In the genomic region with DNA sequence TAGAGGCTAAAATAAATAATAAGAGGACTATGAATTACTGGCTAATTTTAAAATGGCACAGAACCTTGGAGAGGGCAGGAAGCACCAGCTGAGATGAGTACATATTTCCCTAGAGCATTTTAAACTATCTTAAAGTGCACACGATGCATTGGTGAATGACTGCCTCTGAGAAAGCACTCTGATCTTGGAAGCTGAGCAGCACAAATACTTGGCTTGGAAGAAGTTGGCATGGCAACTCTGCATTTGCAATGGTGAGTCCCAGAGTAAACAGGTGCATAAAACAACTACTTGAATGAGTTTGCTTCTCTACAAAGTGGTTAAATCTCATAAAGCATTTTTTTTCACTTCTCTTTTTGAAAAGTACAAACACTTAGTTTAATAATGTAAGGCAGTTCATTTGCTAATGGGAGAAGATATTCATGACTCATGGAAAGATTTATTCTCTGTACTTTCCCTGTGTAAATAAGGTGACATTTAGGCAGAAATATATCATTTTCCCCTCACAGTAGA, we compare ENCODE assay signal across 1 cellular context.
TF ChIP-seq lines count a peak whose summit lies in the region.

No MANE protein-coding gene starts in this region.

TF ChIP-seq in WTC11, 78 proteins besides CTCF, POLR2A, EP300 and RAD21 (continued from another document):
- TF ChIP-seq, protein P1, sequence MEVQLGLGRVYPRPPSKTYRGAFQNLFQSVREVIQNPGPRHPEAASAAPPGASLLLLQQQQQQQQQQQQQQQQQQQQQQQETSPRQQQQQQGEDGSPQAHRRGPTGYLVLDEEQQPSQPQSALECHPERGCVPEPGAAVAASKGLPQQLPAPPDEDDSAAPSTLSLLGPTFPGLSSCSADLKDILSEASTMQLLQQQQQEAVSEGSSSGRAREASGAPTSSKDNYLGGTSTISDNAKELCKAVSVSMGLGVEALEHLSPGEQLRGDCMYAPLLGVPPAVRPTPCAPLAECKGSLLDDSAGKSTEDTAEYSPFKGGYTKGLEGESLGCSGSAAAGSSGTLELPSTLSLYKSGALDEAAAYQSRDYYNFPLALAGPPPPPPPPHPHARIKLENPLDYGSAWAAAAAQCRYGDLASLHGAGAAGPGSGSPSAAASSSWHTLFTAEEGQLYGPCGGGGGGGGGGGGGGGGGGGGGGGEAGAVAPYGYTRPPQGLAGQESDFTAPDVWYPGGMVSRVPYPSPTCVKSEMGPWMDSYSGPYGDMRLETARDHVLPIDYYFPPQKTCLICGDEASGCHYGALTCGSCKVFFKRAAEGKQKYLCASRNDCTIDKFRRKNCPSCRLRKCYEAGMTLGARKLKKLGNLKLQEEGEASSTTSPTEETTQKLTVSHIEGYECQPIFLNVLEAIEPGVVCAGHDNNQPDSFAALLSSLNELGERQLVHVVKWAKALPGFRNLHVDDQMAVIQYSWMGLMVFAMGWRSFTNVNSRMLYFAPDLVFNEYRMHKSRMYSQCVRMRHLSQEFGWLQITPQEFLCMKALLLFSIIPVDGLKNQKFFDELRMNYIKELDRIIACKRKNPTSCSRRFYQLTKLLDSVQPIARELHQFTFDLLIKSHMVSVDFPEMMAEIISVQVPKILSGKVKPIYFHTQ (CRISPR knock-in tag; IDR thresholded peaks at IDR 0.05): no peak
- no peak for TF ChIP-seq NR2C2 (CRISPR knock-in tag; IDR thresholded peaks at IDR 0.05)
- TF ChIP-seq, protein P2, sequence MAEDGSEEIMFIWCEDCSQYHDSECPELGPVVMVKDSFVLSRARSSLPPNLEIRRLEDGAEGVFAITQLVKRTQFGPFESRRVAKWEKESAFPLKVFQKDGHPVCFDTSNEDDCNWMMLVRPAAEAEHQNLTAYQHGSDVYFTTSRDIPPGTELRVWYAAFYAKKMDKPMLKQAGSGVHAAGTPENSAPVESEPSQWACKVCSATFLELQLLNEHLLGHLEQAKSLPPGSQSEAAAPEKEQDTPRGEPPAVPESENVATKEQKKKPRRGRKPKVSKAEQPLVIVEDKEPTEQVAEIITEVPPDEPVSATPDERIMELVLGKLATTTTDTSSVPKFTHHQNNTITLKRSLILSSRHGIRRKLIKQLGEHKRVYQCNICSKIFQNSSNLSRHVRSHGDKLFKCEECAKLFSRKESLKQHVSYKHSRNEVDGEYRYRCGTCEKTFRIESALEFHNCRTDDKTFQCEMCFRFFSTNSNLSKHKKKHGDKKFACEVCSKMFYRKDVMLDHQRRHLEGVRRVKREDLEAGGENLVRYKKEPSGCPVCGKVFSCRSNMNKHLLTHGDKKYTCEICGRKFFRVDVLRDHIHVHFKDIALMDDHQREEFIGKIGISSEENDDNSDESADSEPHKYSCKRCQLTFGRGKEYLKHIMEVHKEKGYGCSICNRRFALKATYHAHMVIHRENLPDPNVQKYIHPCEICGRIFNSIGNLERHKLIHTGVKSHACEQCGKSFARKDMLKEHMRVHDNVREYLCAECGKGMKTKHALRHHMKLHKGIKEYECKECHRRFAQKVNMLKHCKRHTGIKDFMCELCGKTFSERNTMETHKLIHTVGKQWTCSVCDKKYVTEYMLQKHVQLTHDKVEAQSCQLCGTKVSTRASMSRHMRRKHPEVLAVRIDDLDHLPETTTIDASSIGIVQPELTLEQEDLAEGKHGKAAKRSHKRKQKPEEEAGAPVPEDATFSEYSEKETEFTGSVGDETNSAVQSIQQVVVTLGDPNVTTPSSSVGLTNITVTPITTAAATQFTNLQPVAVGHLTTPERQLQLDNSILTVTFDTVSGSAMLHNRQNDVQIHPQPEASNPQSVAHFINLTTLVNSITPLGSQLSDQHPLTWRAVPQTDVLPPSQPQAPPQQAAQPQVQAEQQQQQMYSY (CRISPR knock-in tag; IDR thresholded peaks at IDR 0.05): no peak
- no peak for TF ChIP-seq ZNF423 (CRISPR knock-in tag; IDR thresholded peaks at IDR 0.05)
- TF ChIP-seq GABPB1 (CRISPR knock-in tag; IDR thresholded peaks at IDR 0.05): no peak
- TF ChIP-seq MYBL2 (CRISPR knock-in tag; IDR thresholded peaks at IDR 0.05): no peak
- no peak for TF ChIP-seq IRF2 (CRISPR knock-in tag; IDR thresholded peaks at IDR 0.05; ENCODE audit: borderline replicate concordance, low read depth)
- no peak for TF ChIP-seq ZNF396 (CRISPR knock-in tag; IDR thresholded peaks at IDR 0.05; ENCODE audit: borderline replicate concordance)
- TF ChIP-seq, protein P3, sequence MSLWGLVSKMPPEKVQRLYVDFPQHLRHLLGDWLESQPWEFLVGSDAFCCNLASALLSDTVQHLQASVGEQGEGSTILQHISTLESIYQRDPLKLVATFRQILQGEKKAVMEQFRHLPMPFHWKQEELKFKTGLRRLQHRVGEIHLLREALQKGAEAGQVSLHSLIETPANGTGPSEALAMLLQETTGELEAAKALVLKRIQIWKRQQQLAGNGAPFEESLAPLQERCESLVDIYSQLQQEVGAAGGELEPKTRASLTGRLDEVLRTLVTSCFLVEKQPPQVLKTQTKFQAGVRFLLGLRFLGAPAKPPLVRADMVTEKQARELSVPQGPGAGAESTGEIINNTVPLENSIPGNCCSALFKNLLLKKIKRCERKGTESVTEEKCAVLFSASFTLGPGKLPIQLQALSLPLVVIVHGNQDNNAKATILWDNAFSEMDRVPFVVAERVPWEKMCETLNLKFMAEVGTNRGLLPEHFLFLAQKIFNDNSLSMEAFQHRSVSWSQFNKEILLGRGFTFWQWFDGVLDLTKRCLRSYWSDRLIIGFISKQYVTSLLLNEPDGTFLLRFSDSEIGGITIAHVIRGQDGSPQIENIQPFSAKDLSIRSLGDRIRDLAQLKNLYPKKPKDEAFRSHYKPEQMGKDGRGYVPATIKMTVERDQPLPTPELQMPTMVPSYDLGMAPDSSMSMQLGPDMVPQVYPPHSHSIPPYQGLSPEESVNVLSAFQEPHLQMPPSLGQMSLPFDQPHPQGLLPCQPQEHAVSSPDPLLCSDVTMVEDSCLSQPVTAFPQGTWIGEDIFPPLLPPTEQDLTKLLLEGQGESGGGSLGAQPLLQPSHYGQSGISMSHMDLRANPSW (CRISPR knock-in tag; conservative IDR thresholded peaks at IDR 0.05; ENCODE audit: low read depth): no peak
- no peak for TF ChIP-seq ZNF532 (CRISPR knock-in tag; IDR thresholded peaks at IDR 0.05; ENCODE audit: borderline replicate concordance)
- TF ChIP-seq ZBTB43 (CRISPR knock-in tag; IDR thresholded peaks at IDR 0.05): no peak
- TF ChIP-seq, protein P4, sequence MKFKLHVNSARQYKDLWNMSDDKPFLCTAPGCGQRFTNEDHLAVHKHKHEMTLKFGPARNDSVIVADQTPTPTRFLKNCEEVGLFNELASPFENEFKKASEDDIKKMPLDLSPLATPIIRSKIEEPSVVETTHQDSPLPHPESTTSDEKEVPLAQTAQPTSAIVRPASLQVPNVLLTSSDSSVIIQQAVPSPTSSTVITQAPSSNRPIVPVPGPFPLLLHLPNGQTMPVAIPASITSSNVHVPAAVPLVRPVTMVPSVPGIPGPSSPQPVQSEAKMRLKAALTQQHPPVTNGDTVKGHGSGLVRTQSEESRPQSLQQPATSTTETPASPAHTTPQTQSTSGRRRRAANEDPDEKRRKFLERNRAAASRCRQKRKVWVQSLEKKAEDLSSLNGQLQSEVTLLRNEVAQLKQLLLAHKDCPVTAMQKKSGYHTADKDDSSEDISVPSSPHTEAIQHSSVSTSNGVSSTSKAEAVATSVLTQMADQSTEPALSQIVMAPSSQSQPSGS (CRISPR knock-in tag; IDR thresholded peaks at IDR 0.05; ENCODE audit: borderline replicate concordance, low read depth): no peak
- no peak for TF ChIP-seq NR1H2 (CRISPR knock-in tag; IDR thresholded peaks at IDR 0.05)
